ENCODE assay signal across 20 cellular contexts in genomic region chr1:66073357-66073756, GRCh38.
"Had no signal": no experiment of that assay in that cellular context is flagged by ENCODE, and none has a peak within 500 bp of the region (broad histone marks: within the 10 kb centered on the region; RNA-seq: fewer than 3 reads in every experiment).

No MANE protein-coding gene starts in this region.

- DNase-seq: dermis blood vessel endothelial cell; dorsolateral prefrontal cortex; effector CD4-positive, alpha-beta T cell; effector memory CD4-positive, alpha-beta T cell; foreskin fibroblast; foreskin melanocyte; gastrocnemius medialis; glutamatergic neuron; head of caudate nucleus; heart right ventricle; hippocampal formation; left cardiac atrium; left lung; left ventricle myocardium superior; lower lobe of right lung; mesenchymal stem cell; naive thymus-derived CD4-positive, alpha-beta T cell had no signal

- H3K27ac Mint-ChIP-seq: mesothelial cell of epicardium; naive thymus-derived CD4-positive, alpha-beta T cell had no signal

- H3K36me3 Mint-ChIP-seq: mesothelial cell of epicardium had no signal

- H3K4me1 Mint-ChIP-seq: naive thymus-derived CD4-positive, alpha-beta T cell had no signal

- H3K4me1 ChIP-seq: esophagus muscularis mucosa, gastrocnemius medialis, heart right ventricle, left lung, lower lobe of right lung had no signal

- H3K4me3 ChIP-seq: coronary artery, dorsolateral prefrontal cortex, esophagus muscularis mucosa, gastrocnemius medialis, heart right ventricle, left lung, lower lobe of right lung had no signal

- H3K27me3 ChIP-seq: dorsolateral prefrontal cortex, esophagus muscularis mucosa, gastrocnemius medialis, heart right ventricle had no signal

- ATAC-seq: gastrocnemius medialis; heart right ventricle; left cardiac atrium; left lung; left ventricle myocardium superior; lower lobe of right lung; naive thymus-derived CD4-positive, alpha-beta T cell had no signal

- H3K27ac ChIP-seq: coronary artery, esophagus muscularis mucosa, gastrocnemius medialis, heart right ventricle, left lung, lower lobe of right lung had no signal

- H3K4me3 Mint-ChIP-seq: mesothelial cell of epicardium; naive thymus-derived CD4-positive, alpha-beta T cell had no signal

- H3K36me3 ChIP-seq: esophagus muscularis mucosa, gastrocnemius medialis, heart right ventricle, left lung, lower lobe of right lung had no signal

- H3K9me3 ChIP-seq: esophagus muscularis mucosa, gastrocnemius medialis, heart right ventricle, left lung, lower lobe of right lung had no signal

- H3K9me3 Mint-ChIP-seq: mesothelial cell of epicardium; naive thymus-derived CD4-positive, alpha-beta T cell had no signal
